ENCODE assay signal across 8 cellular contexts in the genomic region with DNA sequence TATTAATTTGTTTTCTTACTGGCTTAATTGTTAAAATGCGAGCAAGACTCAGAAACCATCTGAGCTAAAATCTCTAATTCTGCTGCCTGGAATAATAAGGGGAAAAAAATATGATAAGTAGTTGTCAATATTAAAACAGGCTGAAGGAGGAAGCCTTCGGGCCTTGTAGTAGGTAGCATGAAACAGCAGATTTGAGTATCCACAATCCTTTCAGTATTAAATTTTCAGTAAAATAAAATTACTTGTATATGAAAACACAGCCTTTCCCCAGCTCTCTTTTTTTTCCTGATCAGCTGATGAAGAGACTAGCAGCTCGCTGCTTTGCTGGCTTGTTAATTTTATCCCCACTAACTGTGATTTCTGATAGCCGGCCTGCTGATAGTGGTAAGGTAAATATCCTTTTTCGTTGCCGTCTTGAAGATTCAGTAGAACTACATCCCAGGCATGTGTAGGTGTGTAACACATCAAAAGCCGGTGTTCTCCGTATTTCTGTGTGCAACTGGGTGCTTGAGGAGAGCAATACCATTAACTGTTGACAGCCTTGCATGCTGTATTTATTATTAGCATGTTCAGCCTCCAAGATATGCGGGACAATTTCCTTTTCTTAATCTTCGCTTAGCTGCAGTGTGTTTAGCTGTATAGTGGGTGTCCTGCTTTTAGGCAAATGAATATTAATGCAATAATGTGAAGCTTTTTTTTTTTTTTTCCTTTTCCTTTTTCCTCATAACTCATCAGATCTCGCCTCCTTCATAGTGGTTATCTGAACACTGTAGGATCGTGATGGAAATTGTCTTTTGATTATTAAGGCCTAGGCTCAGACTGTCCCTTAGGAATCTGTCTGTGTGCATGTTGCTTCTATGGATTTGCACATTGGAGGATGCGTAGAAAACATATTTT.
DNase-seq lines count a peak whose midpoint lies in the region; ATAC-seq and TF ChIP-seq lines count a peak whose summit lies in the region.

No MANE protein-coding gene starts in this region.

- H3K4me1 ChIP-seq in IMR-90 (ENCODE audit: control insufficient read depth, insufficient read depth, low read length) (peaks cover 5% of the 10 kb centered on the region; the same call in 1 of the 2 replicates), adipocyte (ENCODE audit: control insufficient read depth, insufficient read depth, low read length) (peaks cover 27% of the 10 kb centered on the region)

- peak overlapping the region; percentile 50; the same call in 1 of the 2 replicates for H2BK20ac ChIP-seq in IMR-90 (ENCODE audit: low read depth, low read length)

- no peaks in the 10 kb centered on the region for H3K9me1 ChIP-seq in IMR-90 (ENCODE audit: insufficient read depth, low read length)

- ATAC-seq in IMR-90 (ENCODE audit: low read depth) (peak; percentile 13), HG03045 (IDR thresholded peaks at IDR 0.05; ENCODE audit: unreplicated experiment) (no peak)
- peak in 1 of 2 donors; percentile 3 for ATAC-seq in stimulated activated naive B cell treated with anti-CD40 and anti-IgM and Interleukin-4, amounts not matched to agents 10 μg/mL and 1 μg/mL and 100 μg/mL, for 72 hours (replicated peaks)

- H2BK120ac ChIP-seq in IMR-90 (ENCODE audit: low read depth, low read length), result peak overlapping the region; percentile 82

- in situ Hi-C loops in IMR-90 (cut with MboI; ENCODE audit: low sequenced_read_pairs), result no loop called here
- in situ Hi-C loops in ACHN (cut with HindIII; ENCODE audit: low pct_ligation_motif_present, low pct_unique_long_range_greater_than_20kb, low sequenced_read_pairs), result no loop called here
- in situ Hi-C loops in GM13976 (cut with MboI; ENCODE audit: low sequenced_read_pairs, unreplicated experiment), result no loop called here

- H3K4me2 ChIP-seq in IMR-90 (ENCODE audit: low read depth, low read length), result peak overlapping the region; percentile 86

- intact Hi-C loops in IMR-90 (cut with micrococcal nuclease), result loop anchor here (2.0 to 10.0 kb wide), 5 partner anchors 81 to 683 kb away; a partner anchor contains a TSS

- CTCF ChIA-PET in IMR-90 (lab: Yijun Ruan, JAX), result interaction anchor here (0.7 to 0.8 kb wide), 2 partner anchors 244 to 489 kb away, joined by 3 read pairs; no protein-coding TSS in a partner anchor

- no peak overlapping the region for H2AK5ac ChIP-seq in IMR-90 (ENCODE audit: low read depth, low read length)

- H3K56ac ChIP-seq in IMR-90 (ENCODE audit: extremely low read depth, insufficient read depth, low read length), result peak overlapping the region; percentile 72; the same call in 1 of the 2 replicates

- peaks cover 64 to 90% of the 10 kb centered on the region in 2 donors for H3K4me1 Mint-ChIP-seq in immature natural killer cell
- H3K4me1 Mint-ChIP-seq in stimulated activated naive B cell treated with anti-CD40 and anti-IgM and Interleukin-4, amounts not matched to agents 10 μg/mL and 1 μg/mL and 100 μg/mL, for 72 hours, result peaks cover 29 to 49% of the 10 kb centered on the region in 2 donors

- peak; percentile 43 for DNase-seq in A172 (ENCODE audit: low spot score)
- DNase-seq in IMR-90, result peak; percentile 23
- no peak for DNase-seq in adipocyte (ENCODE audit: low read depth)
- no peak for DNase-seq in immature natural killer cell
- no peak for DNase-seq in stimulated activated naive B cell treated with anti-CD40 and anti-IgM and Interleukin-4, amounts not matched to agents 10 μg/mL and 1 μg/mL and 100 μg/mL, for 72 hours
- no peak for DNase-seq in ACHN
- no peak for DNase-seq in GM13976 (ENCODE audit: low spot score)

- H2BK5ac ChIP-seq in IMR-90 (ENCODE audit: low read depth, low read length, poor library complexity, severe bottlenecking), result peak overlapping the region; percentile 82

- peaks cover 3 to 22% of the 10 kb centered on the region in 2 experiments; a peak in 3 of 4 replicates for H3K79me1 ChIP-seq in IMR-90 (ENCODE audit: low read depth in 1 of 2, low read length in 2 of 2)

- H3K9me3 ChIP-seq in IMR-90 (ENCODE audit: control insufficient read depth, insufficient read depth, low read length) (no peaks in the 10 kb centered on the region), adipocyte (ENCODE audit: control insufficient read depth, low read length) (no peaks in the 10 kb centered on the region)

- no peak for TF ChIP-seq RAD21 in IMR-90 (IDR thresholded peaks at IDR 0.05; ENCODE audit: low read length)

- peak overlapping the region; percentile 91 for H3K23ac ChIP-seq in IMR-90 (ENCODE audit: low read depth, low read length)

- H3K36me3 ChIP-seq in IMR-90 (ENCODE audit: control insufficient read depth, insufficient read depth, low read length) (peaks cover 4% of the 10 kb centered on the region; the same call in 1 of the 2 replicates), adipocyte (ENCODE audit: control insufficient read depth, insufficient read depth, low read length, severe bottlenecking) (peaks cover 10% of the 10 kb centered on the region)

- peak overlapping the region; percentile 56 to 83 (median 74) for H3K4me3 Mint-ChIP-seq in immature natural killer cell
- peak overlapping the region; percentile 66 to 78 for H3K4me3 Mint-ChIP-seq in stimulated activated naive B cell treated with anti-CD40 and anti-IgM and Interleukin-4, amounts not matched to agents 10 μg/mL and 1 μg/mL and 100 μg/mL, for 72 hours

- H3K14ac ChIP-seq in IMR-90 (replicated peaks; ENCODE audit: low read depth, low read length), result peak overlapping the region; percentile 90

- H3K27ac ChIP-seq in IMR-90 (ENCODE audit: insufficient read depth, low read length), result peak overlapping the region; percentile 28

- H4K91ac ChIP-seq in IMR-90 (ENCODE audit: insufficient read depth, low read depth, low read length), result peak overlapping the region; percentile 68; the same call in 1 of the 2 replicates

- no peak overlapping the region for H2AK9ac ChIP-seq in IMR-90 (replicated peaks; ENCODE audit: low read depth, low read length, poor library complexity)

- H3K9ac ChIP-seq in IMR-90 (ENCODE audit: low read depth, low read length) (peak overlapping the region; percentile 81), adipocyte (ENCODE audit: low read length) (peak overlapping the region; percentile 86)

- peak overlapping the region; percentile 13 to 80; a peak in 3 of 4 replicates for H4K8ac ChIP-seq in IMR-90 (ENCODE audit: low read depth in 2 of 2, low read length in 2 of 2)

- no CpG with 5 or more reads among the region's 13 CpGs for WGBS in IMR-90 (ENCODE audit: extremely low coverage in 2 of 2, insufficient read length in 1 of 2), 2 experiments

- no peaks in the 10 kb centered on the region for H3K27me3 ChIP-seq in IMR-90 (ENCODE audit: control insufficient read depth, insufficient read depth, low read length)
- H3K27me3 ChIP-seq in adipocyte (replicated peaks; ENCODE audit: control insufficient read depth, insufficient read depth, low read length), result no peaks in the 10 kb centered on the region

- H3K27ac Mint-ChIP-seq in immature natural killer cell, result peak overlapping the region; percentile 18 to 82 (median 72)
- no peak overlapping the region for H3K27ac Mint-ChIP-seq in stimulated activated naive B cell treated with anti-CD40 and anti-IgM and Interleukin-4, amounts not matched to agents 10 μg/mL and 1 μg/mL and 100 μg/mL, for 72 hours

- POLR2A ChIA-PET in IMR-90 (lab: Charles Lee; ENCODE audit: unreplicated experiment), result no interaction called here

- peak overlapping the region; percentile 74 for H4K5ac ChIP-seq in IMR-90 (ENCODE audit: low read depth, low read length)

- H3K18ac ChIP-seq in IMR-90 (ENCODE audit: low read depth, low read length), result peak overlapping the region; percentile 22

- no TSS peak for BruUV-seq in IMR-90 (replicated peaks; lab: Mats Ljungman, UMichigan)

- peaks cover 3 to 6% (median 5%) of the 10 kb centered on the region in 3 donors for H3K27me3 Mint-ChIP-seq in immature natural killer cell (ENCODE audit: low read depth in 3 of 3)
- H3K27me3 Mint-ChIP-seq in stimulated activated naive B cell treated with anti-CD40 and anti-IgM and Interleukin-4, amounts not matched to agents 10 μg/mL and 1 μg/mL and 100 μg/mL, for 72 hours, result no peaks in the 10 kb centered on the region

- peak overlapping the region; percentile 77 for H3K4ac ChIP-seq in IMR-90 (ENCODE audit: low read depth, low read length)

- no peak overlapping the region for H2BK15ac ChIP-seq in IMR-90 (ENCODE audit: low read depth, low read length)

- H3K4me3 ChIP-seq in IMR-90 (ENCODE audit: insufficient read depth, low read depth, low read length), result peak overlapping the region; percentile 28; the same call in 1 of the 2 replicates
- H3K4me3 ChIP-seq in adipocyte (ENCODE audit: low read length), result peak overlapping the region; percentile 86

- H3K9me3 Mint-ChIP-seq in immature natural killer cell, result no peaks in the 10 kb centered on the region
- H3K9me3 Mint-ChIP-seq in stimulated activated naive B cell treated with anti-CD40 and anti-IgM and Interleukin-4, amounts not matched to agents 10 μg/mL and 1 μg/mL and 100 μg/mL, for 72 hours, result no peaks in the 10 kb centered on the region

- H2AFZ ChIP-seq in IMR-90 (replicated peaks; ENCODE audit: low read length, poor library complexity), result peak overlapping the region; percentile 85

- dilution Hi-C loops in IMR-90 (cut with HindIII; ENCODE audit: low sequenced_read_pairs, unreplicated experiment), result no loop called here

- TF ChIP-seq CTCF in IMR-90 (conservative IDR thresholded peaks at IDR 0.05; ENCODE audit: low read depth, low read length), result no peak
- no peak for TF ChIP-seq CTCF in GM13976 (IDR thresholded peaks at IDR 0.05; ENCODE audit: borderline replicate concordance, control extremely low read depth, extremely low read depth, insufficient read depth, missing control alignments)

- H3K36me3 Mint-ChIP-seq in immature natural killer cell, result peaks cover 8 to 18% (median 9%) of the 10 kb centered on the region in 3 donors
- peaks cover 8 to 26% of the 10 kb centered on the region in 2 donors for H3K36me3 Mint-ChIP-seq in stimulated activated naive B cell treated with anti-CD40 and anti-IgM and Interleukin-4, amounts not matched to agents 10 μg/mL and 1 μg/mL and 100 μg/mL, for 72 hours

- no peak for TF ChIP-seq POLR2A in IMR-90 (IDR thresholded peaks at IDR 0.05; ENCODE audit: low read depth, low read length)

- H4K20me1 ChIP-seq in IMR-90 (ENCODE audit: insufficient read depth, low read length), result no peaks in the 10 kb centered on the region

TF ChIP-seq in IMR-90, 13 proteins besides CTCF, POLR2A, EP300 and RAD21 (continues in another document):
- no peak for TF ChIP-seq MAFK (IDR thresholded peaks at IDR 0.05; ENCODE audit: low read depth, low read length)
- TF ChIP-seq SMC3 (IDR thresholded peaks at IDR 0.05; ENCODE audit: low read depth, low read length), result no peak
- TF ChIP-seq, protein P1, sequence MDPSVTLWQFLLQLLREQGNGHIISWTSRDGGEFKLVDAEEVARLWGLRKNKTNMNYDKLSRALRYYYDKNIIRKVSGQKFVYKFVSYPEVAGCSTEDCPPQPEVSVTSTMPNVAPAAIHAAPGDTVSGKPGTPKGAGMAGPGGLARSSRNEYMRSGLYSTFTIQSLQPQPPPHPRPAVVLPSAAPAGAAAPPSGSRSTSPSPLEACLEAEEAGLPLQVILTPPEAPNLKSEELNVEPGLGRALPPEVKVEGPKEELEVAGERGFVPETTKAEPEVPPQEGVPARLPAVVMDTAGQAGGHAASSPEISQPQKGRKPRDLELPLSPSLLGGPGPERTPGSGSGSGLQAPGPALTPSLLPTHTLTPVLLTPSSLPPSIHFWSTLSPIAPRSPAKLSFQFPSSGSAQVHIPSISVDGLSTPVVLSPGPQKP (IDR thresholded peaks at IDR 0.05; ENCODE audit: borderline replicate concordance, low read depth, low read length), result no peak
- TF ChIP-seq BHLHE40 (IDR thresholded peaks at IDR 0.05; ENCODE audit: low read depth, low read length), result no peak

Comparison
In these comparisons a context has a peak if more than half of its experiments do, and no peak if none do; other contexts are left out.
1. DNase-seq: peak in A172 (single experiment) and IMR-90 (single experiment); none in adipocyte (single experiment), immature natural killer cell (0 of 3), stimulated activated naive B cell treated with anti-CD40 and anti-IgM and Interleukin-4, amounts not matched to agents 10 μg/mL and 1 μg/mL and 100 μg/mL, for 72 hours (single experiment), ACHN (single experiment) and GM13976 (single experiment).